Comparison of ENCODE assay signal across 9 cellular contexts in genomic region chr17:56909742-56910508, GRCh38. TPM values are rescaled to one million over a fixed set of nuclear protein-coding genes. Genes with fewer than 3 reads are reported as not detected.
A peak's percentile ranks its signal among the peaks of the same experiment; 100 is the strongest.
DNase-seq lines count a peak whose midpoint lies in the region; ATAC-seq and TF ChIP-seq lines count a peak whose summit lies in the region.
"Had no signal": no experiment of that assay in that cellular context is flagged by ENCODE, and none has a peak within 500 bp of the region (broad histone marks: within the 10 kb centered on the region; RNA-seq: fewer than 3 reads in every experiment).

No MANE protein-coding gene starts in this region.

- no peaks in the 10 kb centered on the region for H4K20me1 ChIP-seq in fibroblast of lung (ENCODE audit: control insufficient read depth, extremely low read depth, insufficient read depth, low read length)

- TF ChIP-seq CTCF in GM06990 (IDR thresholded peaks at IDR 0.05; ENCODE audit: insufficient read depth, low read length, poor library complexity, severe bottlenecking) (no peak), fibroblast of lung (conservative IDR thresholded peaks at IDR 0.05 in 1 of 2, IDR thresholded peaks at IDR 0.05 in 1 of 2; ENCODE audit: low read depth in 1 of 2, low read length in 2 of 2) (no peak), sigmoid colon (IDR thresholded peaks at IDR 0.05) (no peak)

- H3K4me1 Mint-ChIP-seq in T-cell, result peaks cover 60 to 66% (median 64%) of the 10 kb centered on the region in 3 donors

- H3K9me3 Mint-ChIP-seq in T-cell, result no peaks in the 10 kb centered on the region

- H3K9me3 ChIP-seq in fibroblast of lung (ENCODE audit: control insufficient read depth, insufficient read depth, low read depth, low read length) (no peaks in the 10 kb centered on the region), sigmoid colon (no peaks in the 10 kb centered on the region)
- H3K9me3 ChIP-seq in effector memory CD4-positive, alpha-beta T cell (ENCODE audit: control insufficient read depth, low read length), result no peaks in the 10 kb centered on the region

- peak overlapping the region; percentile 73 for H3K4me2 ChIP-seq in fibroblast of lung (ENCODE audit: extremely low read depth, insufficient read depth, low read length)

- peaks cover 32% of the 10 kb centered on the region for H3K36me3 Mint-ChIP-seq in T-cell

- H3K79me2 ChIP-seq in fibroblast of lung (ENCODE audit: control insufficient read depth, insufficient read depth, low read length), result peaks cover 55% of the 10 kb centered on the region

- no peak overlapping the region for H3K9ac ChIP-seq in fibroblast of lung (ENCODE audit: insufficient read depth, low read length)

- WGBS in sigmoid colon, 2 donors, result 65 to 76% methylated on average over 6 of the region's 6 CpGs

- DNase-seq in GM06990 (ENCODE audit: extremely low read depth, insufficient read length) (no peak), T-cell (no peak), fibroblast of lung (ENCODE audit: low read depth in 2 of 2) (no peak), sigmoid colon (no peak), DMS 273 treated with DMSO at 0.1 percent for 48 hours (lab: John Stamatoyannopoulos, UW) (no peak)
- DNase-seq in effector memory CD4-positive, alpha-beta T cell, result no peak
- DNase-seq: activated CD4-positive, alpha-beta T cell treated with anti-CD3 and anti-CD28 coated beads, Interleukin-2, amount 50 U/mL, for 4 hours had no signal

- no peak overlapping the region for H3K27ac ChIP-seq in fibroblast of lung (ENCODE audit: insufficient read depth, low read length)
- peak overlapping the region in 3 of 4 donors; percentile 42 to 91 (median 50) for H3K27ac ChIP-seq in sigmoid colon
- H3K27ac ChIP-seq in effector memory CD4-positive, alpha-beta T cell (ENCODE audit: insufficient read depth, low read length, poor library complexity, severe bottlenecking), result no peak overlapping the region

- H2AFZ ChIP-seq in fibroblast of lung (ENCODE audit: low read length), result no peak overlapping the region

- H3K27ac Mint-ChIP-seq in T-cell, result peak overlapping the region; percentile 13 to 42

- POLR2A ChIA-PET in T-cell (lab: Charles Lee), result interaction anchor here (0.5 to 0.6 kb wide), 2 partner anchors 1213 to 1436 kb away, joined by 3 read pairs; no protein-coding TSS in a partner anchor

- TF ChIP-seq POLR2A in sigmoid colon (IDR thresholded peaks at IDR 0.05), result no peak

- peak overlapping the region; percentile 12 for H3K4me3 ChIP-seq in GM06990 (replicated peaks; ENCODE audit: low read depth, low read length)
- H3K4me3 ChIP-seq in fibroblast of lung (replicated peaks in 1 of 4; ENCODE audit: control extremely low read depth in 1 of 4, insufficient read depth in 1 of 4, low read depth in 3 of 4, low read length in 4 of 4), result peak overlapping the region; percentile 7 to 50 (median 18)
- H3K4me3 ChIP-seq in sigmoid colon, result no peak overlapping the region
- no peak overlapping the region for H3K4me3 ChIP-seq in effector memory CD4-positive, alpha-beta T cell (ENCODE audit: insufficient read depth, low read depth, low read length, poor library complexity, severe bottlenecking)

- H3K4me1 ChIP-seq in fibroblast of lung (ENCODE audit: control insufficient read depth, extremely low read depth, insufficient read depth, low read length), result peaks cover 8% of the 10 kb centered on the region
- peaks cover 0 to 38% (median 29%) of the 10 kb centered on the region in 4 donors for H3K4me1 ChIP-seq in sigmoid colon
- H3K4me1 ChIP-seq in effector memory CD4-positive, alpha-beta T cell (ENCODE audit: control insufficient read depth, insufficient read depth, low read length, poor library complexity, severe bottlenecking), result peaks cover 24% of the 10 kb centered on the region

- ATAC-seq in T-cell (replicated peaks in 1 of 4) (no peak), GM21360 (IDR thresholded peaks at IDR 0.05; ENCODE audit: unreplicated experiment) (no peak), HG02840 (IDR thresholded peaks at IDR 0.05; ENCODE audit: low FRiP score, unreplicated experiment) (no peak)

- H3K27me3 Mint-ChIP-seq in T-cell, result no peaks in the 10 kb centered on the region

- peak overlapping the region; percentile 48 to 86 (median 51) for H3K4me3 Mint-ChIP-seq in T-cell

- no peak for TF ChIP-seq EP300 in sigmoid colon (IDR thresholded peaks at IDR 0.05)

- CTCF ChIA-PET in T-cell (lab: Charles Lee), result interaction anchor here in 1 of 2 donors (1.4 kb wide), 1 partner anchor 90 kb away, joined by 5 read pairs; no protein-coding TSS in a partner anchor

- H3K36me3 ChIP-seq in GM06990 (ENCODE audit: control insufficient read depth, insufficient read depth, low read length) (peaks cover 20% of the 10 kb centered on the region), fibroblast of lung (ENCODE audit: control insufficient read depth, insufficient read depth, low read length) (peaks cover 8% of the 10 kb centered on the region), sigmoid colon (peaks cover 0 to 39% (median 15%) of the 10 kb centered on the region in 4 donors)
- H3K36me3 ChIP-seq in effector memory CD4-positive, alpha-beta T cell (ENCODE audit: control insufficient read depth, insufficient read depth, low read length), result peaks cover 24% of the 10 kb centered on the region

- H3K27me3 ChIP-seq in GM06990 (replicated peaks; ENCODE audit: control insufficient read depth, insufficient read depth, low read length), result no peaks in the 10 kb centered on the region
- no peaks in the 10 kb centered on the region for H3K27me3 ChIP-seq in fibroblast of lung (ENCODE audit: control insufficient read depth, insufficient read depth, low read length)
- no peaks in the 10 kb centered on the region for H3K27me3 ChIP-seq in sigmoid colon
- H3K27me3 ChIP-seq in effector memory CD4-positive, alpha-beta T cell (replicated peaks; ENCODE audit: control insufficient read depth, insufficient read depth, low read length, poor library complexity, severe bottlenecking), result no peaks in the 10 kb centered on the region

- intact Hi-C loops in sigmoid colon (cut with DNase I), result no loop called here

RNA-seq across cellular contexts. Expression of gene TRIM25, which starts 3.9 kb away (rescaled TPM):
- total RNA-seq in T-cell (10 to 100 TPM; 41.4 to 59.7 (median 56.1) TPM), fibroblast of lung (34.2 and 53.3 TPM in 2 replicates), sigmoid colon (10 to 100 TPM; 12.1 to 37.1 (median 19.9) TPM)
- polyA plus RNA-seq in fibroblast of lung (53.9 and 67.8 TPM in 2 replicates), sigmoid colon (10 to 100 TPM; 10.8 to 51.6 (median 31.9) TPM)
- 39.1 and 41.2 TPM in 2 replicates for polyA plus RNA-seq in fibroblast of lung (2012)
- polyA minus RNA-seq in fibroblast of lung (ENCODE audit: low replicate concordance), result 40.7 and 58.4 TPM in 2 replicates

RNA-seq across cellular contexts. Expression of gene COIL, which starts 50.9 kb away (rescaled TPM):
- total RNA-seq in T-cell (10 to 100 TPM; 14.7 to 19.2 (median 15.7) TPM), fibroblast of lung (11.8 and 12.1 TPM in 2 replicates), sigmoid colon (10 to 100 TPM; 11.8 to 15.1 (median 12.3) TPM)
- polyA plus RNA-seq in fibroblast of lung (7.3 and 7.7 TPM in 2 replicates), sigmoid colon (10 to 100 TPM in 2 of 3 donors, 1 to 10 TPM in 1; 8.3 to 11.4 (median 10.5) TPM)
- polyA plus RNA-seq in fibroblast of lung (2012), result 9.1 and 10.1 TPM in 2 replicates
- 1.5 and 2.9 TPM in 2 replicates for polyA minus RNA-seq in fibroblast of lung (ENCODE audit: low replicate concordance)

Comparison
In these comparisons a context has a peak if more than half of its experiments do, and no peak if none do; other contexts are left out.
1. H3K4me3 ChIP-seq: peak in GM06990 (single experiment) and fibroblast of lung (4 of 4); none in sigmoid colon (0 of 4) and effector memory CD4-positive, alpha-beta T cell (single experiment).
2. H3K27ac ChIP-seq: peak in sigmoid colon (3 of 4); none in fibroblast of lung (single experiment) and effector memory CD4-positive, alpha-beta T cell (single experiment).